13 cellular contexts compared by ENCODE assay signal in the genomic region with DNA sequence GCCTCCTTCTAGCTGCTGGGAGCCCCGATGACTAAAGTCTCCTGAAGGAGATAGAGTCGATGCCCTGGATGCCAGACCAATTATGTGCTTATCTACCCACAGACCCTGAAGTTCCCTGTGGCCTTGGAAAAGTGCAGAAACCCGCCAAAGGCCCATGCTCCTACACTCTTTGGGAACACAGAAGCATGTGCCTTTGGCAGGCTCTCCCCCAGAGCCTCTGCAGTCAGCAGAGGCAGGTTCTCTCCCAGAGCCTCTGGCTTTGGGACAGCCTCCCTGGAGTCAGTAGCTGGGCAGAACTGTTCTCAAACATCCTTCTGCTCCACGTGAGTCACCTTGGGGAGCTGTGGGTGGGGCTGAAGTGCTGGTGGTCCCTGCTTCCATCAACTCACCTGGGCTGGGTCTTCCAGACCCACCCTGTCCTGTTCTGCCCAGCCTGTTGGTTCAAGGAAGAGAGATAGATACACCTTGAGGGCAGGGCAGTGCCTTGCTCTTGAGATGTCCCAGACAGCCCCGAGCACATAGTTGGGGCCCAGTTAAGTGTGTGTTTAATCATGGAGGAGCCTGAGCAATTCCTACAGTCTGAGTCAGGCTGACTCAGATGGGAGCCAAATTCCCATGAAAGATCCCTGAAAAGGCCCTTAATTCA. TPM values are rescaled to one million over a fixed set of nuclear protein-coding genes. Genes with fewer than 3 reads are reported as not detected.
DNase-seq lines count a peak whose midpoint lies in the region; ATAC-seq and TF ChIP-seq lines count a peak whose summit lies in the region.
"Had no signal": no experiment of that assay in that cellular context is flagged by ENCODE, and none has a peak within 500 bp of the region (broad histone marks: within the 10 kb centered on the region; RNA-seq: fewer than 3 reads in every experiment).

No MANE protein-coding gene starts in this region.

- 30% methylated on average over 5 of the region's 5 CpGs; no CpG with 5 or more reads in 1 of the 2 donors for WGBS in transverse colon (ENCODE audit: low coverage in 1 of 2), 2 donors

- peak overlapping the region; percentile 68 for H3K27ac Mint-ChIP-seq in activated CD4-positive, alpha-beta T cell treated with anti-CD3 and anti-CD28 coated beads, Interleukin-2, amount 10 ng/mL, durations not matched to agents 7 days and 5 days
- no peak overlapping the region for H3K27ac Mint-ChIP-seq in CD14-positive monocyte
- H3K27ac Mint-ChIP-seq: activated B cell treated with CpG ODN at 0.5 μM for 24 hours had no signal

- peaks cover 2% of the 10 kb centered on the region for H3K27me3 Mint-ChIP-seq in activated CD4-positive, alpha-beta T cell treated with anti-CD3 and anti-CD28 coated beads, Interleukin-2, amount 10 ng/mL, durations not matched to agents 7 days and 5 days
- H3K27me3 Mint-ChIP-seq in CD14-positive monocyte (ENCODE audit: low read depth in 3 of 3) = peaks cover 2% of the 10 kb centered on the region in 3 donors
- H3K27me3 Mint-ChIP-seq: activated B cell treated with CpG ODN at 0.5 μM for 24 hours had no signal

- peaks cover 23% of the 10 kb centered on the region for H3K4me1 Mint-ChIP-seq in activated CD4-positive, alpha-beta T cell treated with anti-CD3 and anti-CD28 coated beads, Interleukin-2, amount 10 ng/mL, durations not matched to agents 7 days and 5 days
- H3K4me1 Mint-ChIP-seq in CD14-positive monocyte = peaks cover 23% of the 10 kb centered on the region

- H3K36me3 ChIP-seq in transverse colon = no peaks in the 10 kb centered on the region

- no peak for TF ChIP-seq EP300 in transverse colon (IDR thresholded peaks at IDR 0.05; ENCODE audit: low read depth)

- H3K27ac ChIP-seq in transverse colon = peak overlapping the region; percentile 85 to 87 (median 86)

- H3K27me3 ChIP-seq in transverse colon = no peaks in the 10 kb centered on the region

- ATAC-seq in GM19452 (IDR thresholded peaks at IDR 0.05; ENCODE audit: unreplicated experiment) = no peak

- CTCF ChIA-PET in activated CD4-positive, alpha-beta T cell treated with anti-CD3 and anti-CD28 coated beads, Interleukin-2, amount 10 ng/mL, durations not matched to agents 7 days and 5 days (lab: Charles Lee) = interaction anchor here (0.7 to 10.0 kb wide), 4 partner anchors 10 to 116 kb away, joined by 3 to 142 read pairs (median 4); a partner anchor contains a TSS

- peaks cover 30 to 78% (median 53%) of the 10 kb centered on the region in 4 donors for H3K4me1 ChIP-seq in transverse colon

- POLR2A ChIA-PET in activated CD4-positive, alpha-beta T cell treated with anti-CD3 and anti-CD28 coated beads, Interleukin-2, amount 10 ng/mL, durations not matched to agents 7 days and 5 days (lab: Charles Lee) = no interaction called here

- DNase-seq in activated CD4-positive, alpha-beta T cell treated with anti-CD3 and anti-CD28 coated beads, Interleukin-2, amount 10 ng/mL, durations not matched to agents 7 days and 5 days = no peak
- no peak for DNase-seq in activated CD4-positive, alpha-beta T cell treated with anti-CD3 and anti-CD28 coated beads for 48 hours
- DNase-seq in astrocyte of the hippocampus (ENCODE audit: low read depth, low spot score) (peak; percentile 83), hepatic stellate cell (ENCODE audit: low spot score) (peak; percentile 80), transverse colon (peak; percentile 60), CD14-positive monocyte (ENCODE audit: low spot score) (no peak), occipital lobe (lab: John Stamatoyannopoulos, UW) (no peak)
- DNase-seq: activated B cell treated with CpG ODN at 0.5 μM for 24 hours; activated effector memory CD4-positive, alpha-beta T cell treated with anti-CD3 and anti-CD28 coated beads, Interleukin-2, amount 50 U/mL, for 16 hours; dermis blood vessel endothelial cell; kidney; retina had no signal

- peaks cover 2% of the 10 kb centered on the region for H3K36me3 Mint-ChIP-seq in activated CD4-positive, alpha-beta T cell treated with anti-CD3 and anti-CD28 coated beads, Interleukin-2, amount 10 ng/mL, durations not matched to agents 7 days and 5 days (ENCODE audit: low read depth)
- H3K36me3 Mint-ChIP-seq in CD14-positive monocyte = no peaks in the 10 kb centered on the region

- no peak overlapping the region for H3K4me3 Mint-ChIP-seq in activated CD4-positive, alpha-beta T cell treated with anti-CD3 and anti-CD28 coated beads, Interleukin-2, amount 10 ng/mL, durations not matched to agents 7 days and 5 days
- no peak overlapping the region for H3K4me3 Mint-ChIP-seq in CD14-positive monocyte
- H3K4me3 Mint-ChIP-seq: activated B cell treated with CpG ODN at 0.5 μM for 24 hours had no signal

- H3K9me3 ChIP-seq in transverse colon = no peaks in the 10 kb centered on the region

- in situ Hi-C loops in transverse colon (cut with MboI; ENCODE audit: low pct_ligation_motif_present in 1 of 4, low pct_unique_long_range_greater_than_20kb in 1 of 4, low sequenced_read_pairs in 3 of 4) = loop anchor here in 1 of 4 donors (25.0 kb wide), 1 partner anchor 130 kb away; a partner anchor contains a TSS

- intact Hi-C loops in transverse colon (cut with DNase I; ENCODE audit: low total_unique reads) (no loop called here), CD14-positive monocyte (cut with micrococcal nuclease) (no loop called here)

- TF ChIP-seq POLR2A in transverse colon (IDR thresholded peaks at IDR 0.05) = peak; percentile 7

- TF ChIP-seq CTCF in transverse colon (IDR thresholded peaks at IDR 0.05) (no peak), CD14-positive monocyte (IDR thresholded peaks at IDR 0.05) (no peak)

- H3K9me3 Mint-ChIP-seq in activated CD4-positive, alpha-beta T cell treated with anti-CD3 and anti-CD28 coated beads, Interleukin-2, amount 10 ng/mL, durations not matched to agents 7 days and 5 days = no peaks in the 10 kb centered on the region
- peaks cover 0 to 2% (median 0%) of the 10 kb centered on the region in 7 donors for H3K9me3 Mint-ChIP-seq in CD14-positive monocyte
- H3K9me3 Mint-ChIP-seq: activated B cell treated with CpG ODN at 0.5 μM for 24 hours had no signal

- H3K4me3 ChIP-seq in transverse colon = no peak overlapping the region

RNA-seq across cellular contexts. Expression of a gene that starts 3.2 kb away (rescaled TPM):
- 100 to 1,000 TPM; 212 to 213 TPM for total RNA-seq in activated CD4-positive, alpha-beta T cell treated with anti-CD3 and anti-CD28 coated beads, Interleukin-2, amount 10 ng/mL, durations not matched to agents 7 days and 5 days
- total RNA-seq in transverse colon (100 to 1,000 TPM; 159 to 540 (median 296) TPM), occipital lobe (61.6 TPM)
- polyA plus RNA-seq in CD14-positive monocyte = 10 to 100 TPM; 86.1 to 94.4 TPM

RNA-seq across cellular contexts. Expression of a gene that starts 10.0 kb away (rescaled TPM):
- total RNA-seq in activated CD4-positive, alpha-beta T cell treated with anti-CD3 and anti-CD28 coated beads, Interleukin-2, amount 10 ng/mL, durations not matched to agents 7 days and 5 days = not detected
- total RNA-seq in transverse colon (100 to 1,000 TPM; 111 to 230 (median 182) TPM), occipital lobe (not detected)
- polyA plus RNA-seq in CD14-positive monocyte = not detected
- total RNA-seq: activated B cell treated with CpG ODN at 0.5 μM for 24 hours, dermis blood vessel endothelial cell had no signal

RNA-seq across cellular contexts. Expression of a gene that starts 26.4 kb away (rescaled TPM):
- 10 to 100 TPM; 30.9 to 36.5 TPM for total RNA-seq in activated CD4-positive, alpha-beta T cell treated with anti-CD3 and anti-CD28 coated beads, Interleukin-2, amount 10 ng/mL, durations not matched to agents 7 days and 5 days
- total RNA-seq in transverse colon (10 to 100 TPM in 3 of 4 donors, 1 to 10 TPM in 1; 7.4 to 83.8 (median 31.6) TPM), occipital lobe (7.5 TPM)
- polyA plus RNA-seq in CD14-positive monocyte = 10 to 100 TPM; 29.7 to 34.2 TPM

Comparison
In these comparisons a context has a peak if more than half of its experiments do, and no peak if none do; other contexts are left out.
1. DNase-seq: peak in astrocyte of the hippocampus (single experiment), hepatic stellate cell (single experiment) and transverse colon (single experiment); none in activated CD4-positive, alpha-beta T cell treated with anti-CD3 and anti-CD28 coated beads, Interleukin-2, amount 10 ng/mL, durations not matched to agents 7 days and 5 days (single experiment), activated CD4-positive, alpha-beta T cell treated with anti-CD3 and anti-CD28 coated beads for 48 hours (single experiment), CD14-positive monocyte (single experiment) and occipital lobe (single experiment).
2. RNA of a gene that starts 10.0 kb away (total RNA-seq): 111 to 230 TPM in transverse colon; not detected in activated CD4-positive, alpha-beta T cell treated with anti-CD3 and anti-CD28 coated beads, Interleukin-2, amount 10 ng/mL, durations not matched to agents 7 days and 5 days and not detected in occipital lobe (single experiment); every median in the first group is over 100 times any median in the second.